ENCODE assay signal across 33 cellular contexts in the genomic region with DNA sequence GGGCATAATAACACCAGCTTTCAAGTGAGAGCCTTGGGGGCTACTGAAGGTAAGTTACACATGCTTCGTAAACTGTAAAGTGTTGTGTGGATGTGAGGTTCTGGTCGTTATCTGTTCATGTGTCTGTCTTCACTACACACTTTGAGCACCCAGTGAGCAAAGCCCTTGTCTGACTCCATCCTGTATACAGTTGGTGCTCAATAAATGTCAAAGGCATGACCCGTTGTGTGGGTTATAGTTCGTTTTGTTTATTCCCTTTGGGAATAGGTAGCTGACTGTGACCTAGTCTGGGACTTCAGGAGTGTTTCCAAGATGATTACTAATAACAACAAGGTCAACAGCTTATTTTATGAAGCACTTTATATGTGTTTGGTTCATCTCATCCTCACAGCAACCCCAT.
"Had no signal": no experiment of that assay in that cellular context is flagged by ENCODE, and none has a peak within 500 bp of the region (broad histone marks: within the 10 kb centered on the region; RNA-seq: fewer than 3 reads in every experiment).

No MANE protein-coding gene starts in this region.

- H3K4me3 ChIP-seq: adrenal gland, ascending aorta, body of pancreas, breast epithelium, cardiac muscle cell had no signal

- H3K27ac ChIP-seq: adrenal gland, ascending aorta, body of pancreas, brain microvascular endothelial cell, breast epithelium, cardiac muscle cell had no signal

- ATAC-seq: activated naive CD4-positive, alpha-beta T cell treated with anti-CD3 and anti-CD28 coated beads, Interleukin-2, amount 50 U/mL, for 72 hours; activated naive CD8-positive, alpha-beta T cell treated with anti-CD3 and anti-CD28 coated beads, Interleukin-2, amount 50 U/mL, for 24 hours; activated T-cell treated with anti-CD3 and anti-CD28 coated beads, Interleukin-2, amount 50 U/mL, for 4 hours; activated T-cell treated with anti-CD3 and anti-CD28 coated beads, Interleukin-2, amount 50 U/mL, for 72 hours; activated T-helper 17 cell treated with anti-CD3 and anti-CD28 coated beads, Interleukin-2, amount 50 U/mL, for 72 hours; body of pancreas had no signal

- H3K4me1 ChIP-seq: breast epithelium had no signal

- H3K9me3 ChIP-seq: adrenal gland, ascending aorta, body of pancreas, breast epithelium had no signal

- H3K36me3 ChIP-seq: adrenal gland, ascending aorta, brain microvascular endothelial cell, breast epithelium, cardiac muscle cell had no signal

- FAIRE-seq: astrocyte, bronchial epithelial cell, colon had no signal

- DNase-seq: activated effector memory CD4-positive, alpha-beta T cell treated with anti-CD3 and anti-CD28 coated beads, Interleukin-2, amount 50 U/mL, for 16 hours; activated effector memory CD4-positive, alpha-beta T cell treated with Interleukin-2 at 50 U/mL for 16 hours; activated gamma-delta T cell; activated gamma-delta T cell treated with Interleukin-2 at 50 U/mL for 16 hours; activated naive CD4-positive, alpha-beta T cell; activated naive CD4-positive, alpha-beta T cell treated with anti-CD3 and anti-CD28 coated beads for 36 hours; activated naive CD4-positive, alpha-beta T cell treated with anti-CD3 and anti-CD28 coated beads, Interleukin-2, amount 10 ng/mL, durations not matched to agents 7 days and 5 days; activated naive CD4-positive, alpha-beta T cell treated with anti-CD3 and anti-CD28 coated beads, Interleukin-2, amount 50 U/mL, for 16 hours; activated naive CD4-positive, alpha-beta T cell treated with Interleukin-2 at 50 U/mL for 16 hours; activated naive CD8-positive, alpha-beta T cell treated with anti-CD3 and anti-CD28 coated beads for 36 hours; activated naive CD8-positive, alpha-beta T cell treated with anti-CD3 and anti-CD28 coated beads, Interleukin-2, amount 10 ng/mL, durations not matched to agents 7 days and 5 days; activated naive CD8-positive, alpha-beta T cell treated with anti-CD3 and anti-CD28 coated beads, Interleukin-2, amount 50 U/mL, for 24 hours; activated T-cell treated with anti-CD3 and anti-CD28 coated beads, Interleukin-2, amount 50 U/mL, for 4 hours; activated T-cell treated with anti-CD3 and anti-CD28 coated beads, Interleukin-2, amount 50 U/mL, for 48 hours; activated T-cell treated with anti-CD3 and anti-CD28 coated beads, Interleukin-2, amount 50 U/mL, for 72 hours; adrenal gland; amniotic stem cell; amygdala; anterior cingulate cortex; aorta; body of pancreas; brain microvascular endothelial cell; caudate nucleus; central memory CD4-positive, alpha-beta T cell; cerebellar nuclear complex had no signal

- H3K27me3 ChIP-seq: adrenal gland, ascending aorta, body of pancreas, brain microvascular endothelial cell, breast epithelium, cardiac muscle cell had no signal
